ENCODE assay signal across 1 cellular context in genomic region chr7:128031901-128032604, GRCh38.
TF ChIP-seq lines count a peak whose summit lies in the region.

No MANE protein-coding gene starts in this region.

TF ChIP-seq in HEK293, 187 proteins besides CTCF, POLR2A, EP300 and RAD21 (continued from another document and continues in another):
- TF ChIP-seq INSM2 (tag by site-specific recombination; IDR thresholded peaks at IDR 0.05) (no peak), TCF7L2 (IDR thresholded peaks at IDR 0.05; ENCODE audit: borderline replicate concordance, low read depth, low read length) (no peak), ZSCAN30 (tag by site-specific recombination; IDR thresholded peaks at IDR 0.05) (peak; percentile 61; the same call in 1 of the 2 replicates), ZNF792 (tag by site-specific recombination; IDR thresholded peaks at IDR 0.05) (no peak), ZNF555 (tag by site-specific recombination; conservative IDR thresholded peaks at IDR 0.05) (no peak), ZNF596 (tag by site-specific recombination; IDR thresholded peaks at IDR 0.05) (0 out of 2 replicates have a peak, but pooled peaks have one; percentile 29), KLF16 (tag by site-specific recombination; IDR thresholded peaks at IDR 0.05) (no peak), ZNF830 (tag by site-specific recombination; IDR thresholded peaks at IDR 0.05; ENCODE audit: low read depth) (no peak), REPIN1 (tag by site-specific recombination; IDR thresholded peaks at IDR 0.05; ENCODE audit: low read depth) (no peak), ZNF366 (tag by site-specific recombination; conservative IDR thresholded peaks at IDR 0.05) (peak; percentile 39; the same call in 1 of the 2 replicates), YY2 (tag by site-specific recombination; IDR thresholded peaks at IDR 0.05) (no peak), ZNF19 (tag by site-specific recombination; IDR thresholded peaks at IDR 0.05; ENCODE audit: low read depth) (no peak), ZNF660 (tag by site-specific recombination; IDR thresholded peaks at IDR 0.05) (peak; percentile 84), ZNF324 (tag by site-specific recombination; IDR thresholded peaks at IDR 0.05) (no peak), ZNF624 (tag by site-specific recombination; IDR thresholded peaks at IDR 0.05) (no peak), ZNF335 (tag by site-specific recombination; conservative IDR thresholded peaks at IDR 0.05) (0 out of 2 replicates have a peak, but pooled peaks have one; percentile 10), HOXA7 (CRISPR knock-in tag; IDR thresholded peaks at IDR 0.05; ENCODE audit: borderline replicate concordance) (no peak), ZNF501 (tag by site-specific recombination; IDR thresholded peaks at IDR 0.05) (no peak), ZBTB21 (tag by site-specific recombination; IDR thresholded peaks at IDR 0.05) (0 out of 2 replicates have a peak, but pooled peaks have one; percentile 26), PBX3 (CRISPR knock-in tag; IDR thresholded peaks at IDR 0.05) (no peak), ZNF433 (tag by site-specific recombination; IDR thresholded peaks at IDR 0.05; ENCODE audit: low read depth) (no peak), ZNF280C (tag by site-specific recombination; IDR thresholded peaks at IDR 0.05) (no peak), KLF10 (tag by site-specific recombination; IDR thresholded peaks at IDR 0.05) (no peak), REST (tag by site-specific recombination; IDR thresholded peaks at IDR 0.05) (no peak), GLIS1 (tag by site-specific recombination; IDR thresholded peaks at IDR 0.05) (no peak), ZNF791 (tag by site-specific recombination; IDR thresholded peaks at IDR 0.05) (no peak), ZBTB7A (tag by site-specific recombination; IDR thresholded peaks at IDR 0.05; ENCODE audit: low read depth) (no peak), ZNF350 (tag by site-specific recombination; IDR thresholded peaks at IDR 0.05) (no peak), ZNF148 (tag by site-specific recombination; IDR thresholded peaks at IDR 0.05; ENCODE audit: borderline replicate concordance) (no peak), ZIC2 (tag by site-specific recombination; IDR thresholded peaks at IDR 0.05) (peak; percentile 59), ZNF211 (tag by site-specific recombination; IDR thresholded peaks at IDR 0.05; ENCODE audit: low read depth) (no peak), ZNF16 (tag by site-specific recombination; IDR thresholded peaks at IDR 0.05; ENCODE audit: low read depth) (no peak), ZNF560 (tag by site-specific recombination; IDR thresholded peaks at IDR 0.05; ENCODE audit: borderline replicate concordance) (no peak), ZNF548 (tag by site-specific recombination; IDR thresholded peaks at IDR 0.05) (no peak), ZNF138 (tag by site-specific recombination; IDR thresholded peaks at IDR 0.05; ENCODE audit: borderline replicate concordance) (no peak), ZNF473 (tag by site-specific recombination; IDR thresholded peaks at IDR 0.05) (no peak), ZNF701 (tag by site-specific recombination; IDR thresholded peaks at IDR 0.05) (no peak), ZNF140 (tag by site-specific recombination; IDR thresholded peaks at IDR 0.05) (no peak), ZNF311 (tag by site-specific recombination; IDR thresholded peaks at IDR 0.05; ENCODE audit: borderline replicate concordance) (no peak), ZNF394 (tag by site-specific recombination; IDR thresholded peaks at IDR 0.05; ENCODE audit: borderline replicate concordance) (no peak), KLF7 (tag by site-specific recombination; IDR thresholded peaks at IDR 0.05; ENCODE audit: borderline replicate concordance) (no peak), ZNF521 (tag by site-specific recombination; IDR thresholded peaks at IDR 0.05) (no peak), PRDM6 (tag by site-specific recombination; IDR thresholded peaks at IDR 0.05) (no peak), ZNF391 (tag by site-specific recombination; IDR thresholded peaks at IDR 0.05; ENCODE audit: borderline replicate concordance, low read depth) (no peak; the same call in 1 of the 2 replicates), ZNF777 (tag by site-specific recombination; IDR thresholded peaks at IDR 0.05; ENCODE audit: borderline replicate concordance) (no peak), ZNF48 (tag by site-specific recombination; IDR thresholded peaks at IDR 0.05) (no peak)
- TF ChIP-seq, protein P1, sequence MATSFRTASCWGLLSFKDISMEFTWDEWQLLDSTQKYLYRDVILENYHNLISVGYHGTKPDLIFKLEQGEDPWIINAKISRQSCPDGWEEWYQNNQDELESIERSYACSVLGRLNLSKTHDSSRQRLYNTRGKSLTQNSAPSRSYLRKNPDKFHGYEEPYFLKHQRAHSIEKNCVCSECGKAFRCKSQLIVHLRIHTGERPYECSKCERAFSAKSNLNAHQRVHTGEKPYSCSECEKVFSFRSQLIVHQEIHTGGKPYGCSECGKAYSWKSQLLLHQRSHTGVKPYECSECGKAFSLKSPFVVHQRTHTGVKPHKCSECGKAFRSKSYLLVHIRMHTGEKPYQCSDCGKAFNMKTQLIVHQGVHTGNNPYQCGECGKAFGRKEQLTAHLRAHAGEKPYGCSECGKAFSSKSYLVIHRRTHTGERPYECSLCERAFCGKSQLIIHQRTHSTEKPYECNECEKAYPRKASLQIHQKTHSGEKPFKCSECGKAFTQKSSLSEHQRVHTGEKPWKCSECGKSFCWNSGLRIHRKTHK (tag by site-specific recombination; IDR thresholded peaks at IDR 0.05): no peak
- TF ChIP-seq, protein P2, sequence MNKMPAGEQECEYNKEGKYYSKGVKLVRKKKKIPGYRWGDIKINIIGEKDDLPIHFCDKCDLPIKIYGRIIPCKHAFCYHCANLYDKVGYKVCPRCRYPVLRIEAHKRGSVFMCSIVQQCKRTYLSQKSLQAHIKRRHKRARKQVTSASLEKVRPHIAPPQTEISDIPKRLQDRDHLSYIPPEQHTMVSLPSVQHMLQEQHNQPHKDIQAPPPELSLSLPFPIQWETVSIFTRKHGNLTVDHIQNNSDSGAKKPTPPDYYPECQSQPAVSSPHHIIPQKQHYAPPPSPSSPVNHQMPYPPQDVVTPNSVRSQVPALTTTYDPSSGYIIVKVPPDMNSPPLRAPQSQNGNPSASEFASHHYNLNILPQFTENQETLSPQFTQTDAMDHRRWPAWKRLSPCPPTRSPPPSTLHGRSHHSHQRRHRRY (tag by site-specific recombination; IDR thresholded peaks at IDR 0.05): no peak
- TF ChIP-seq, protein P3, sequence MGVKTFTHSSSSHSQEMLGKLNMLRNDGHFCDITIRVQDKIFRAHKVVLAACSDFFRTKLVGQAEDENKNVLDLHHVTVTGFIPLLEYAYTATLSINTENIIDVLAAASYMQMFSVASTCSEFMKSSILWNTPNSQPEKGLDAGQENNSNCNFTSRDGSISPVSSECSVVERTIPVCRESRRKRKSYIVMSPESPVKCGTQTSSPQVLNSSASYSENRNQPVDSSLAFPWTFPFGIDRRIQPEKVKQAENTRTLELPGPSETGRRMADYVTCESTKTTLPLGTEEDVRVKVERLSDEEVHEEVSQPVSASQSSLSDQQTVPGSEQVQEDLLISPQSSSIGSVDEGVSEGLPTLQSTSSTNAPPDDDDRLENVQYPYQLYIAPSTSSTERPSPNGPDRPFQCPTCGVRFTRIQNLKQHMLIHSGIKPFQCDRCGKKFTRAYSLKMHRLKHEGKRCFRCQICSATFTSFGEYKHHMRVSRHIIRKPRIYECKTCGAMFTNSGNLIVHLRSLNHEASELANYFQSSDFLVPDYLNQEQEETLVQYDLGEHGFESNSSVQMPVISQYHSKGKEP (tag by site-specific recombination; IDR thresholded peaks at IDR 0.05): no peak
- TF ChIP-seq, protein P4, sequence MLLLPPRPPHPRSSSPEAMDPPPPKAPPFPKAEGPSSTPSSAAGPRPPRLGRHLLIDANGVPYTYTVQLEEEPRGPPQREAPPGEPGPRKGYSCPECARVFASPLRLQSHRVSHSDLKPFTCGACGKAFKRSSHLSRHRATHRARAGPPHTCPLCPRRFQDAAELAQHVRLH (tag by site-specific recombination; IDR thresholded peaks at IDR 0.05): no peak
